Comparison of ENCODE assay signal across 1 cellular context in genomic region chrX:71068052-71068918, GRCh38.
TF ChIP-seq lines count a peak whose summit lies in the region.

Gene SNX12 (minus strand): TSS chrX:71068334. CDS start chrX:71068306, 28 bp downstream.

TF ChIP-seq in HepG2, 621 proteins besides CTCF, POLR2A, EP300 and RAD21 (continued from another document and continues in another):
- TF ChIP-seq, protein P1, sequence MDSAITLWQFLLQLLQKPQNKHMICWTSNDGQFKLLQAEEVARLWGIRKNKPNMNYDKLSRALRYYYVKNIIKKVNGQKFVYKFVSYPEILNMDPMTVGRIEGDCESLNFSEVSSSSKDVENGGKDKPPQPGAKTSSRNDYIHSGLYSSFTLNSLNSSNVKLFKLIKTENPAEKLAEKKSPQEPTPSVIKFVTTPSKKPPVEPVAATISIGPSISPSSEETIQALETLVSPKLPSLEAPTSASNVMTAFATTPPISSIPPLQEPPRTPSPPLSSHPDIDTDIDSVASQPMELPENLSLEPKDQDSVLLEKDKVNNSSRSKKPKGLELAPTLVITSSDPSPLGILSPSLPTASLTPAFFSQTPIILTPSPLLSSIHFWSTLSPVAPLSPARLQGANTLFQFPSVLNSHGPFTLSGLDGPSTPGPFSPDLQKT (CRISPR knock-in tag; IDR thresholded peaks at IDR 0.05; ENCODE audit: borderline replicate concordance) = no peak
- no peak for TF ChIP-seq ARID2 (CRISPR knock-in tag; IDR thresholded peaks at IDR 0.05; ENCODE audit: borderline replicate concordance)
- peak; percentile 88 for TF ChIP-seq XRCC5 (optimal IDR thresholded peaks at IDR 0.05; ENCODE audit: low read length)
- no peak for TF ChIP-seq SNAPC5 (CRISPR knock-in tag; IDR thresholded peaks at IDR 0.05; ENCODE audit: borderline replicate concordance)
- TF ChIP-seq E2F5 (CRISPR knock-in tag; conservative IDR thresholded peaks at IDR 0.05) = 0 out of 2 replicates have a peak, but pooled peaks have one; percentile 49
- no peak for TF ChIP-seq ZNF530 (CRISPR knock-in tag; IDR thresholded peaks at IDR 0.05; ENCODE audit: low read depth)
- no peak for TF ChIP-seq EZH2 (conservative IDR thresholded peaks at IDR 0.05; ENCODE audit: low read depth, low read length)
- TF ChIP-seq POGZ (CRISPR knock-in tag; IDR thresholded peaks at IDR 0.05) = peak; percentile 67
- no peak for TF ChIP-seq THAP7 (CRISPR knock-in tag; IDR thresholded peaks at IDR 0.05)
- no peak for TF ChIP-seq MATR3 (CRISPR knock-in tag; IDR thresholded peaks at IDR 0.05)
- no peak for TF ChIP-seq ATM (IDR thresholded peaks at IDR 0.05; ENCODE audit: borderline replicate concordance)
- no peak for TF ChIP-seq STAT5B (CRISPR knock-in tag; IDR thresholded peaks at IDR 0.05)
- TF ChIP-seq PHB2 (IDR thresholded peaks at IDR 0.05; ENCODE audit: partially characterized antibody) = no peak
- no peak for TF ChIP-seq SIX1 (CRISPR knock-in tag; IDR thresholded peaks at IDR 0.05; ENCODE audit: borderline replicate concordance)
- TF ChIP-seq KAT8 (CRISPR knock-in tag; IDR thresholded peaks at IDR 0.05) = peak; percentile 77
- no peak for TF ChIP-seq TSC22D2 (CRISPR knock-in tag; IDR thresholded peaks at IDR 0.05; ENCODE audit: borderline replicate concordance)
- TF ChIP-seq, protein P2, sequence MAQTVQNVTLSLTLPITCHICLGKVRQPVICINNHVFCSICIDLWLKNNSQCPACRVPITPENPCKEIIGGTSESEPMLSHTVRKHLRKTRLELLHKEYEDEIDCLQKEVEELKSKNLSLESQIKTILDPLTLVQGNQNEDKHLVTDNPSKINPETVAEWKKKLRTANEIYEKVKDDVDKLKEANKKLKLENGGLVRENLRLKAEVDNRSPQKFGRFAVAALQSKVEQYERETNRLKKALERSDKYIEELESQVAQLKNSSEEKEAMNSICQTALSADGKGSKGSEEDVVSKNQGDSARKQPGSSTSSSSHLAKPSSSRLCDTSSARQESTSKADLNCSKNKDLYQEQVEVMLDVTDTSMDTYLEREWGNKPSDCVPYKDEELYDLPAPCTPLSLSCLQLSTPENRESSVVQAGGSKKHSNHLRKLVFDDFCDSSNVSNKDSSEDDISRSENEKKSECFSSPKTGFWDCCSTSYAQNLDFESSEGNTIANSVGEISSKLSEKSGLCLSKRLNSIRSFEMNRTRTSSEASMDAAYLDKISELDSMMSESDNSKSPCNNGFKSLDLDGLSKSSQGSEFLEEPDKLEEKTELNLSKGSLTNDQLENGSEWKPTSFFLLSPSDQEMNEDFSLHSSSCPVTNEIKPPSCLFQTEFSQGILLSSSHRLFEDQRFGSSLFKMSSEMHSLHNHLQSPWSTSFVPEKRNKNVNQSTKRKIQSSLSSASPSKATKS (CRISPR knock-in tag; IDR thresholded peaks at IDR 0.05) = no peak
- TF ChIP-seq ZNF362 (CRISPR knock-in tag; IDR thresholded peaks at IDR 0.05; ENCODE audit: borderline replicate concordance) = no peak
- no peak for TF ChIP-seq ZNF556 (CRISPR knock-in tag; IDR thresholded peaks at IDR 0.05; ENCODE audit: borderline replicate concordance)
- no peak for TF ChIP-seq JDP2 (CRISPR knock-in tag; IDR thresholded peaks at IDR 0.05; ENCODE audit: borderline replicate concordance)
- no peak for TF ChIP-seq NFE2L2 (IDR thresholded peaks at IDR 0.05; ENCODE audit: low read length)
- TF ChIP-seq, protein P3, sequence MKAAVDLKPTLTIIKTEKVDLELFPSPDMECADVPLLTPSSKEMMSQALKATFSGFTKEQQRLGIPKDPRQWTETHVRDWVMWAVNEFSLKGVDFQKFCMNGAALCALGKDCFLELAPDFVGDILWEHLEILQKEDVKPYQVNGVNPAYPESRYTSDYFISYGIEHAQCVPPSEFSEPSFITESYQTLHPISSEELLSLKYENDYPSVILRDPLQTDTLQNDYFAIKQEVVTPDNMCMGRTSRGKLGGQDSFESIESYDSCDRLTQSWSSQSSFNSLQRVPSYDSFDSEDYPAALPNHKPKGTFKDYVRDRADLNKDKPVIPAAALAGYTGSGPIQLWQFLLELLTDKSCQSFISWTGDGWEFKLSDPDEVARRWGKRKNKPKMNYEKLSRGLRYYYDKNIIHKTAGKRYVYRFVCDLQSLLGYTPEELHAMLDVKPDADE (CRISPR knock-in tag; IDR thresholded peaks at IDR 0.05) = no peak
- no peak for TF ChIP-seq RFXANK (CRISPR knock-in tag; IDR thresholded peaks at IDR 0.05)
- no peak for TF ChIP-seq ZNF747 (CRISPR knock-in tag; IDR thresholded peaks at IDR 0.05; ENCODE audit: borderline replicate concordance)
- TF ChIP-seq, protein P4, sequence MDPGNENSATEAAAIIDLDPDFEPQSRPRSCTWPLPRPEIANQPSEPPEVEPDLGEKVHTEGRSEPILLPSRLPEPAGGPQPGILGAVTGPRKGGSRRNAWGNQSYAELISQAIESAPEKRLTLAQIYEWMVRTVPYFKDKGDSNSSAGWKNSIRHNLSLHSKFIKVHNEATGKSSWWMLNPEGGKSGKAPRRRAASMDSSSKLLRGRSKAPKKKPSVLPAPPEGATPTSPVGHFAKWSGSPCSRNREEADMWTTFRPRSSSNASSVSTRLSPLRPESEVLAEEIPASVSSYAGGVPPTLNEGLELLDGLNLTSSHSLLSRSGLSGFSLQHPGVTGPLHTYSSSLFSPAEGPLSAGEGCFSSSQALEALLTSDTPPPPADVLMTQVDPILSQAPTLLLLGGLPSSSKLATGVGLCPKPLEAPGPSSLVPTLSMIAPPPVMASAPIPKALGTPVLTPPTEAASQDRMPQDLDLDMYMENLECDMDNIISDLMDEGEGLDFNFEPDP (CRISPR knock-in tag; conservative IDR thresholded peaks at IDR 0.05) = no peak
- TF ChIP-seq TBP (CRISPR knock-in tag; IDR thresholded peaks at IDR 0.05) = no peak
- TF ChIP-seq, protein P5, sequence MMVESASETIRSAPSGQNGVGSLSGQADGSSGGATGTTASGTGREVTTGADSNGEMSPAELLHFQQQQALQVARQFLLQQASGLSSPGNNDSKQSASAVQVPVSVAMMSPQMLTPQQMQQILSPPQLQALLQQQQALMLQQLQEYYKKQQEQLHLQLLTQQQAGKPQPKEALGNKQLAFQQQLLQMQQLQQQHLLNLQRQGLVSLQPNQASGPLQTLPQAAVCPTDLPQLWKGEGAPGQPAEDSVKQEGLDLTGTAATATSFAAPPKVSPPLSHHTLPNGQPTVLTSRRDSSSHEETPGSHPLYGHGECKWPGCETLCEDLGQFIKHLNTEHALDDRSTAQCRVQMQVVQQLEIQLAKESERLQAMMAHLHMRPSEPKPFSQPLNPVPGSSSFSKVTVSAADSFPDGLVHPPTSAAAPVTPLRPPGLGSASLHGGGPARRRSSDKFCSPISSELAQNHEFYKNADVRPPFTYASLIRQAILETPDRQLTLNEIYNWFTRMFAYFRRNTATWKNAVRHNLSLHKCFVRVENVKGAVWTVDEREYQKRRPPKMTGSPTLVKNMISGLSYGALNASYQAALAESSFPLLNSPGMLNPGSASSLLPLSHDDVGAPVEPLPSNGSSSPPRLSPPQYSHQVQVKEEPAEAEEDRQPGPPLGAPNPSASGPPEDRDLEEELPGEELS (CRISPR knock-in tag; IDR thresholded peaks at IDR 0.05) = peak; percentile 24; the same call in 1 of the 2 replicates
- TF ChIP-seq ZNF34 (CRISPR knock-in tag; IDR thresholded peaks at IDR 0.05; ENCODE audit: borderline replicate concordance) = no peak
- no peak for TF ChIP-seq ZNF232 (CRISPR knock-in tag; IDR thresholded peaks at IDR 0.05; ENCODE audit: borderline replicate concordance)
- no peak for TF ChIP-seq ZBTB1 (CRISPR knock-in tag; IDR thresholded peaks at IDR 0.05; ENCODE audit: borderline replicate concordance)
- TF ChIP-seq, protein P6, sequence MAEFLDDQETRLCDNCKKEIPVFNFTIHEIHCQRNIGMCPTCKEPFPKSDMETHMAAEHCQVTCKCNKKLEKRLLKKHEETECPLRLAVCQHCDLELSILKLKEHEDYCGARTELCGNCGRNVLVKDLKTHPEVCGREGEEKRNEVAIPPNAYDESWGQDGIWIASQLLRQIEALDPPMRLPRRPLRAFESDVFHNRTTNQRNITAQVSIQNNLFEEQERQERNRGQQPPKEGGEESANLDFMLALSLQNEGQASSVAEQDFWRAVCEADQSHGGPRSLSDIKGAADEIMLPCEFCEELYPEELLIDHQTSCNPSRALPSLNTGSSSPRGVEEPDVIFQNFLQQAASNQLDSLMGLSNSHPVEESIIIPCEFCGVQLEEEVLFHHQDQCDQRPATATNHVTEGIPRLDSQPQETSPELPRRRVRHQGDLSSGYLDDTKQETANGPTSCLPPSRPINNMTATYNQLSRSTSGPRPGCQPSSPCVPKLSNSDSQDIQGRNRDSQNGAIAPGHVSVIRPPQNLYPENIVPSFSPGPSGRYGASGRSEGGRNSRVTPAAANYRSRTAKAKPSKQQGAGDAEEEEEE (CRISPR knock-in tag; IDR thresholded peaks at IDR 0.05; ENCODE audit: borderline replicate concordance) = no peak
- peak; percentile 49; the same call in 1 of the 2 replicates for TF ChIP-seq KMT2A (CRISPR knock-in tag; IDR thresholded peaks at IDR 0.05)
- TF ChIP-seq ZNF598 (CRISPR knock-in tag; IDR thresholded peaks at IDR 0.05; ENCODE audit: borderline replicate concordance) = no peak
- no peak for TF ChIP-seq MTA3 (CRISPR knock-in tag; IDR thresholded peaks at IDR 0.05)
- no peak for TF ChIP-seq ZNF407 (CRISPR knock-in tag; IDR thresholded peaks at IDR 0.05; ENCODE audit: not compliant biosample characterization)
- TF ChIP-seq ZNF468 (CRISPR knock-in tag; IDR thresholded peaks at IDR 0.05) = no peak
- no peak for TF ChIP-seq ZFP36 (IDR thresholded peaks at IDR 0.05; ENCODE audit: borderline replicate concordance, low read depth, low read length, partially characterized antibody)
